11 cellular contexts compared by ENCODE assay signal in genomic region chr10:34985823-34986222, GRCh38.
DNase-seq lines count a peak whose midpoint lies in the region; ATAC-seq, FAIRE-seq and TF ChIP-seq lines count a peak whose summit lies in the region.
"Had no signal": no experiment of that assay in that cellular context is flagged by ENCODE, and none has a peak within 500 bp of the region (broad histone marks: within the 10 kb centered on the region; RNA-seq: fewer than 3 reads in every experiment).

No MANE protein-coding gene starts in this region.

- peak; percentile 69 for TF ChIP-seq CTCF in HepG2 (CRISPR knock-in tag; IDR thresholded peaks at IDR 0.05)
- TF ChIP-seq CTCF in gastrocnemius medialis (IDR thresholded peaks at IDR 0.05 in 4 of 5, conservative IDR thresholded peaks at IDR 0.05 in 1 of 5): no peak

- peak; percentile 63 for TF ChIP-seq RAD21 in HepG2 (CRISPR knock-in tag; IDR thresholded peaks at IDR 0.05)

- peak; percentile 54 for DNase-seq in ELR (ENCODE audit: low read depth)
- peak; percentile 58 for DNase-seq in Karpas-422
- DNase-seq in amniotic epithelial cell (ENCODE audit: low read depth): peak; percentile 48
- DNase-seq in HepG2 (ENCODE audit: low spot score): peak; percentile 40
- no peak for DNase-seq in hippocampal formation (lab: John Stamatoyannopoulos, UW)
- no peak for DNase-seq in stimulated activated CD4-positive, alpha-beta T cell treated with anti-CD3 and anti-CD28 coated beads, Interleukin-1b, Interleukin-23, amount 100 ng/mL, for 48 hours
- DNase-seq in gastrocnemius medialis: no peak

- H3K9me2 ChIP-seq in Karpas-422 (replicated peaks; ENCODE audit: insufficient read depth, low read length): no peaks in the 10 kb centered on the region

- H3K4me2 ChIP-seq in Karpas-422 (ENCODE audit: low read depth, low read length, poor library complexity, severe bottlenecking) (no peak overlapping the region), HepG2 (ENCODE audit: low read depth, low read length) (peak overlapping the region; percentile 39)

- H3K4me3 ChIP-seq in Karpas-422 (ENCODE audit: low read length): no peak overlapping the region
- no peak overlapping the region for H3K4me3 ChIP-seq in HepG2 (replicated peaks in 1 of 3; ENCODE audit: insufficient read depth in 1 of 3, low read depth in 2 of 3, low read length in 3 of 3)
- no peak overlapping the region for H3K4me3 ChIP-seq in gastrocnemius medialis
- H3K4me3 ChIP-seq: lung, skin epidermis had no signal

- intact Hi-C loops in HepG2 (cut with micrococcal nuclease; ENCODE audit: unreplicated experiment) (loop anchor here (10.0 kb wide), 2 partner anchors 151 to 331 kb away; no protein-coding TSS in a partner anchor), gastrocnemius medialis (cut with DNase I; ENCODE audit: low total_unique reads) (no loop called here)

- TF ChIP-seq POLR2A in HepG2 (IDR thresholded peaks at IDR 0.05; ENCODE audit: insufficient read depth in 1 of 2, low read depth in 2 of 2, low read length in 2 of 2): no peak
- TF ChIP-seq POLR2A in gastrocnemius medialis (IDR thresholded peaks at IDR 0.05): no peak

- no peaks in the 10 kb centered on the region for H3K27me3 ChIP-seq in Karpas-422 (ENCODE audit: low read length)
- no peaks in the 10 kb centered on the region for H3K27me3 ChIP-seq in HepG2 (ENCODE audit: control insufficient read depth in 1 of 2, insufficient read depth in 2 of 2, low read length in 2 of 2)
- H3K27me3 ChIP-seq in gastrocnemius medialis: no peaks in the 10 kb centered on the region

- H3K79me2 ChIP-seq in Karpas-422 (ENCODE audit: low read length): no peaks in the 10 kb centered on the region
- no peaks in the 10 kb centered on the region for H3K79me2 ChIP-seq in HepG2 (ENCODE audit: insufficient read depth, low read length)

- ATAC-seq in HepG2: peak; percentile 96
- ATAC-seq in HG02970 (IDR thresholded peaks at IDR 0.05; ENCODE audit: low FRiP score, unreplicated experiment): no peak
- no peak for ATAC-seq in gastrocnemius medialis

- in situ Hi-C loops in HepG2 (cut with HindIII; ENCODE audit: extremely low pct_ligation_motif_present, low pct_unique_long_range_greater_than_20kb) (no loop called here), gastrocnemius medialis (cut with MboI; ENCODE audit: low sequenced_read_pairs in 4 of 4) (no loop called here)

- H3K9me3 ChIP-seq in Karpas-422 (ENCODE audit: low read length) (0 out of 2 replicates have a peak, but pooled peaks cover 4% of the 10 kb centered on the region), HepG2 (ENCODE audit: low read length) (peaks cover 10% of the 10 kb centered on the region), gastrocnemius medialis (peaks cover 0 to 9% (median 4%) of the 10 kb centered on the region in 3 donors)

- TF ChIP-seq EP300 in HepG2 (IDR thresholded peaks at IDR 0.05; ENCODE audit: low read depth in 2 of 2, low read length in 2 of 2) (no peak), HepG2 (CRISPR knock-in tag; IDR thresholded peaks at IDR 0.05; ENCODE audit: borderline replicate concordance) (no peak)

- WGBS in HepG2 (ENCODE audit: low lambda C conversion rate): 40% methylated on average over 2 of the region's 2 CpGs

- no TSS peak for BruUV-seq in HepG2 (replicated peaks; lab: Mats Ljungman, UMichigan)

- H3K27ac ChIP-seq in Karpas-422 (ENCODE audit: low read length): no peak overlapping the region
- H3K27ac ChIP-seq in HepG2 (ENCODE audit: extremely low read length, insufficient read depth, low read length): no peak overlapping the region
- no peak overlapping the region for H3K27ac ChIP-seq in gastrocnemius medialis
- H3K27ac ChIP-seq: skin epidermis had no signal

- no peaks in the 10 kb centered on the region for H4K20me1 ChIP-seq in Karpas-422 (ENCODE audit: insufficient read depth, low read depth, low read length)
- H4K20me1 ChIP-seq in HepG2 (ENCODE audit: insufficient read depth, low read length): no peaks in the 10 kb centered on the region

- CTCF ChIA-PET in HepG2 (lab: Yijun Ruan, JAX; ENCODE audit: low intra/inter-chr PET ratio, low total read pairs): no interaction called here

- H3K36me3 ChIP-seq in Karpas-422 (ENCODE audit: insufficient read depth, low read length) (no peaks in the 10 kb centered on the region), HepG2 (replicated peaks in 1 of 2; ENCODE audit: control insufficient read depth in 1 of 2, insufficient read depth in 2 of 2, low read length in 2 of 2) (no peaks in the 10 kb centered on the region), gastrocnemius medialis (no peaks in the 10 kb centered on the region)

- POLR2A ChIA-PET in HepG2 (lab: Yijun Ruan, JAX): no interaction called here

- H2AFZ ChIP-seq in Karpas-422 (ENCODE audit: low read length) (no peak overlapping the region), HepG2 (ENCODE audit: low read length) (no peak overlapping the region)

- H3K9ac ChIP-seq in Karpas-422 (ENCODE audit: low read length) (no peak overlapping the region), HepG2 (ENCODE audit: insufficient read depth, low read depth, low read length) (no peak overlapping the region)

- H3K4me1 ChIP-seq in Karpas-422 (ENCODE audit: low read length): no peaks in the 10 kb centered on the region
- no peaks in the 10 kb centered on the region for H3K4me1 ChIP-seq in HepG2 (ENCODE audit: insufficient read depth, low read length)
- no peaks in the 10 kb centered on the region for H3K4me1 ChIP-seq in gastrocnemius medialis

- no peak for FAIRE-seq in HepG2 (lab: Jason Lieb, UNC)
- FAIRE-seq: GM12892 had no signal

TF ChIP-seq in HepG2, 621 proteins besides CTCF, POLR2A, EP300 and RAD21:
- TF ChIP-seq SMC3 (IDR thresholded peaks at IDR 0.05; ENCODE audit: low read length) (peak; percentile 57; the same call in 1 of the 2 replicates), STAG1 (CRISPR knock-in tag; IDR thresholded peaks at IDR 0.05) (peak; percentile 85), ZNF550 (CRISPR knock-in tag; IDR thresholded peaks at IDR 0.05; ENCODE audit: borderline replicate concordance) (no peak), RFX3 (CRISPR knock-in tag; IDR thresholded peaks at IDR 0.05) (no peak)

Comparison
In these comparisons a context has a peak if more than half of its experiments do, and no peak if none do; other contexts are left out.
1. DNase-seq: peak in ELR (single experiment), Karpas-422 (single experiment), amniotic epithelial cell (single experiment) and HepG2 (single experiment); none in hippocampal formation (0 of 2), stimulated activated CD4-positive, alpha-beta T cell treated with anti-CD3 and anti-CD28 coated beads, Interleukin-1b, Interleukin-23, amount 100 ng/mL, for 48 hours (single experiment) and gastrocnemius medialis (0 of 2).